Comparison of ENCODE assay signal across 9 cellular contexts in the genomic region with DNA sequence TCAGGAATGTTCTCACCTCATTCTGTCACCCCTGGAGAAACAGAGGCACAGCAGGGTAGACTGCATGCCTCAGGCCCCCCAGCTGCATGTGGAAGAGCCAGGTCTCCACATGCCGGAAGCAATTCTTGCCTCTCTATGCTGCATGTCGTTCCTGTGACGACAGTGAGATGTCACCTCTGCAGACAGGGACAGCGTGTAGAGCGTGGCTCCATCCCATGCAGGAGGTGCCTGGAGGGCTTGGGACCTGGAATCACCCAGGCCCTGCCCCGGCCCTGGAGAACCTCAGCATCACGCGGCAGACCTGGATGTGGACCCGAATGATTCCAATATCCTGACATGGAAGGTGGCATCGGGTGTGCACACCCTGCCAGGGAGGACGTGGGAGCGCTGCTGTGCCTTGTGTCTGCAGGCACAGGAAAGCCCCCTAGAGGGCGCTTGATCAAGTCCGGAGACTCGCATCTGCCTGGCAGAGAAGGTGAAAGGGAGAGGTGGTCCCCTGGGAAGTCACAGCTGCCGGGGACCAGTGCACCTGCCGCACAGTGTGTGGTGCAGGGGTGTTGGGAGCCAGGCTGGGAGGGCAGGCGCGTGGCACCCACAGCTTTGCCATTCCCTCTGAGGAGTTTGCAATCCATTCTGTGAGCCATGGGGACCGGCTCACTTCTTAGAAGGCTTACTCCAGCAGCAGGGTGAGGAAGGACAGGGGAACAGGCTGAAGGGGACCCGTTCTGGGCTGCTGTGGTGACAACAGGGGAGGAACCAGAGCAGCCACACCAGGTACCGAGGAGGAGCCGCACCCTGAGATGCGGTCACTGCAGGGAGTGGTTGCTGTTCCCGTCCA. TPM values are rescaled to one million over a fixed set of nuclear protein-coding genes. Genes with fewer than 3 reads are reported as not detected.
DNase-seq lines count a peak whose midpoint lies in the region; ATAC-seq and TF ChIP-seq lines count a peak whose summit lies in the region.
"Had no signal": no experiment of that assay in that cellular context is flagged by ENCODE, and none has a peak within 500 bp of the region (broad histone marks: within the 10 kb centered on the region; RNA-seq: fewer than 3 reads in every experiment).

No MANE protein-coding gene starts in this region.

- no peaks in the 10 kb centered on the region for H3K27me3 ChIP-seq in AG04450 (ENCODE audit: control insufficient read depth, insufficient read depth, low read length)

- no peaks in the 10 kb centered on the region for H3K4me1 Mint-ChIP-seq in activated CD8-positive, alpha-beta T cell treated with anti-CD3 and anti-CD28 coated beads for 36 hours (ENCODE audit: low read depth)
- H3K4me1 Mint-ChIP-seq in progenitor cell of endocrine pancreas (ENCODE audit: low read depth), result peaks cover 8% of the 10 kb centered on the region

- CTCF ChIA-PET in AG04450 (lab: Charles Lee), result no interaction called here
- CTCF ChIA-PET in activated CD8-positive, alpha-beta T cell treated with anti-CD3 and anti-CD28 coated beads for 36 hours (lab: Charles Lee), result no interaction called here

- ATAC-seq in HG02623 (IDR thresholded peaks at IDR 0.05; ENCODE audit: unreplicated experiment) (peak; percentile 81), HG03025 (IDR thresholded peaks at IDR 0.05; ENCODE audit: low FRiP score, unreplicated experiment) (no peak)
- peak; percentile 81 for ATAC-seq in activated CD8-positive, alpha-beta T cell treated with anti-CD3 and anti-CD28 coated beads for 36 hours

- peak; percentile 42 for TF ChIP-seq CTCF in AG04450 (IDR thresholded peaks at IDR 0.05; ENCODE audit: low read depth, low read length)
- peak; percentile 87 for TF ChIP-seq CTCF in GM12875 (IDR thresholded peaks at IDR 0.05; ENCODE audit: borderline replicate concordance, insufficient read depth, low read depth, low read length)
- TF ChIP-seq CTCF in activated CD8-positive, alpha-beta T cell treated with anti-CD3 and anti-CD28 coated beads for 36 hours (IDR thresholded peaks at IDR 0.05), result peak; percentile 93
- peak; percentile 62 for TF ChIP-seq CTCF in fibroblast of villous mesenchyme (IDR thresholded peaks at IDR 0.05; ENCODE audit: insufficient read depth, low read depth, low read length)
- TF ChIP-seq CTCF in progenitor cell of endocrine pancreas (IDR thresholded peaks at IDR 0.05; ENCODE audit: unreplicated experiment), result peak; percentile 92

- intact Hi-C loops in activated CD8-positive, alpha-beta T cell treated with anti-CD3 and anti-CD28 coated beads for 36 hours (cut with micrococcal nuclease), result no loop called here

- no peak overlapping the region for H3K27ac Mint-ChIP-seq in activated CD8-positive, alpha-beta T cell treated with anti-CD3 and anti-CD28 coated beads for 36 hours
- H3K27ac Mint-ChIP-seq in progenitor cell of endocrine pancreas, result no peak overlapping the region

- DNase-seq in AG04450 (ENCODE audit: low read depth, low spot score), result no peak
- DNase-seq in NCI-H1694 (lab: John Stamatoyannopoulos, UW), result peak; percentile 32
- DNase-seq in activated CD8-positive, alpha-beta T cell treated with anti-CD3 and anti-CD28 coated beads for 36 hours, result peak; percentile 74
- peak; percentile 30 for DNase-seq in fibroblast of villous mesenchyme (ENCODE audit: low read depth)
- DNase-seq in progenitor cell of endocrine pancreas (ENCODE audit: low spot score, unreplicated experiment), result peak; percentile 65

- no peaks in the 10 kb centered on the region for H3K9me3 Mint-ChIP-seq in activated CD8-positive, alpha-beta T cell treated with anti-CD3 and anti-CD28 coated beads for 36 hours
- H3K9me3 Mint-ChIP-seq in progenitor cell of endocrine pancreas (ENCODE audit: low read depth), result no peaks in the 10 kb centered on the region

- POLR2A ChIA-PET in AG04450 (lab: Yijun Ruan, JAX), result no interaction called here
- POLR2A ChIA-PET in activated CD8-positive, alpha-beta T cell treated with anti-CD3 and anti-CD28 coated beads for 36 hours (lab: Charles Lee), result no interaction called here

- H3K27me3 Mint-ChIP-seq in activated CD8-positive, alpha-beta T cell treated with anti-CD3 and anti-CD28 coated beads for 36 hours, result peaks cover 13% of the 10 kb centered on the region
- peaks cover 68% of the 10 kb centered on the region for H3K27me3 Mint-ChIP-seq in progenitor cell of endocrine pancreas

- H3K36me3 Mint-ChIP-seq in activated CD8-positive, alpha-beta T cell treated with anti-CD3 and anti-CD28 coated beads for 36 hours (ENCODE audit: low read depth), result no peaks in the 10 kb centered on the region
- H3K36me3 Mint-ChIP-seq in progenitor cell of endocrine pancreas (ENCODE audit: insufficient read depth), result no peaks in the 10 kb centered on the region

- H3K4me3 ChIP-seq in AG04450 (ENCODE audit: low read depth, low read length) (no peak overlapping the region), GM12875 (ENCODE audit: low read depth, low read length) (no peak overlapping the region), fibroblast of villous mesenchyme (ENCODE audit: low read depth, low read length) (no peak overlapping the region)

- H3K9me3 ChIP-seq in AG04450 (ENCODE audit: control insufficient read depth, insufficient read depth, low read length), result no peaks in the 10 kb centered on the region; the same call in 1 of the 2 replicates

- no peak overlapping the region for H3K4me3 Mint-ChIP-seq in activated CD8-positive, alpha-beta T cell treated with anti-CD3 and anti-CD28 coated beads for 36 hours
- no peak overlapping the region for H3K4me3 Mint-ChIP-seq in progenitor cell of endocrine pancreas (ENCODE audit: low read depth)

- no peak overlapping the region for H3K27ac ChIP-seq in AG04450 (ENCODE audit: low read depth, low read length)

RNA-seq across cellular contexts. Expression of a gene that starts 45.3 kb away (rescaled TPM):
- polyA plus RNA-seq in AG04450 (2011; rRNA removed), result not detected in 2 replicates
- not detected in 2 replicates for polyA minus RNA-seq in AG04450 (2011; rRNA and poly(A)+ RNA removed)
- not detected for total RNA-seq in activated CD8-positive, alpha-beta T cell treated with anti-CD3 and anti-CD28 coated beads for 36 hours
- total RNA-seq in fibroblast of villous mesenchyme (under 0.01 TPM in 1 of 2 replicates, not detected in the other), progenitor cell of endocrine pancreas (not detected in 2 replicates)
- total RNA-seq: mononuclear cell had no signal

Comparison
In these comparisons a context has a peak if more than half of its experiments do, and no peak if none do; other contexts are left out.
1. CTCF ChIP-seq: peak in every context shown above with its lines; median percentile 93 in activated CD8-positive, alpha-beta T cell treated with anti-CD3 and anti-CD28 coated beads for 36 hours; 92 in progenitor cell of endocrine pancreas; 87 in GM12875; 62 in fibroblast of villous mesenchyme; 42 in AG04450.